ENCODE assay signal across 8 cellular contexts in the genomic region with DNA sequence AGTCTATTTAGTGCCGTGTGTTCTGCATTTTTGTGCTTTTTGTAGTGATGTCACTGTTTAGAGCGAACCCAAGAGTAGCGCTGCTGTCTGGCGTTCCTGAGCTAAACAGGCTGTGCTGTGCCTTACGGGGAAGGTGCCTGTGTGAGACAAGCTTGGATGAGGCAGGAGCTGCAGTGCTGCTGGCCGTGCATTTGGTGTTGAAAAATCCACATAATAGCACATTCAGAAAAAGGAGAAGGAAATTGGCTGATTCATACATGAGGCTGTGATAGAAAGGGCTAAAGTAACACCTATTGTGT. TPM values are rescaled to one million over a fixed set of nuclear protein-coding genes. Genes with fewer than 3 reads are reported as not detected.
DNase-seq lines count a peak whose midpoint lies in the region; ATAC-seq, FAIRE-seq and TF ChIP-seq lines count a peak whose summit lies in the region.
"Not testable (repeated sequence)": the region's sequence is repeated elsewhere in the genome, so short reads cannot be mapped to it uniquely, and the experiment has no call there.
"Had no signal": no experiment of that assay in that cellular context is flagged by ENCODE, and none has a peak within 500 bp of the region (broad histone marks: within the 10 kb centered on the region; RNA-seq: fewer than 3 reads in every experiment).

No MANE protein-coding gene starts in this region.

- not testable (repeated sequence) for H2BK120ac ChIP-seq in H1 (replicated peaks; ENCODE audit: low read depth, low read length)

- not testable (repeated sequence) for H3K56ac ChIP-seq in H1 (replicated peaks; ENCODE audit: insufficient read length, low read depth, low read length)

- ATAC-seq in body of pancreas = peak; percentile 35
- ATAC-seq in naive thymus-derived CD4-positive, alpha-beta T cell = peak; percentile 24

- not testable (repeated sequence) for H4K8ac ChIP-seq in H1 (ENCODE audit: extremely low read depth, insufficient read depth, low read length)

- H3K23ac ChIP-seq in H1 (ENCODE audit: insufficient read length) = not testable (repeated sequence)

- H3K36me3 ChIP-seq in body of pancreas (replicated peaks in 1 of 2; ENCODE audit: insufficient read depth in 1 of 2, low read depth in 2 of 2); H1 (ENCODE audit: control insufficient read depth in 2 of 4, insufficient read depth in 4 of 4, low read length in 3 of 4); naive thymus-derived CD4-positive, alpha-beta T cell (ENCODE audit: control insufficient read depth in 2 of 3, insufficient read depth in 3 of 3, low read length in 3 of 3): not testable (repeated sequence)

- H4K5ac ChIP-seq in H1 (ENCODE audit: insufficient read length, low read depth, low read length) = not testable (repeated sequence)

- not testable (repeated sequence) for H3K23me2 ChIP-seq in H1 (ENCODE audit: low read depth, low read length)

- POLR2A ChIA-PET in H1 (lab: Charles Lee; ENCODE audit: partially characterized antibody); naive thymus-derived CD4-positive, alpha-beta T cell (lab: Charles Lee): not testable (repeated sequence)

- H2AK5ac ChIP-seq in H1 (ENCODE audit: low read depth, low read length) = not testable (repeated sequence)

- H3K27ac ChIP-seq in body of pancreas; H1 (ENCODE audit: low read depth, low read length); naive thymus-derived CD4-positive, alpha-beta T cell (ENCODE audit: low read depth, low read length): not testable (repeated sequence)

- H3K79me2 ChIP-seq in H1 (ENCODE audit: control insufficient read depth in 1 of 2, insufficient read depth in 2 of 2, low read length in 2 of 2) = not testable (repeated sequence)

- H3K4me1 Mint-ChIP-seq in CD14-positive monocyte = peaks cover 66% of the 10 kb centered on the region
- H3K4me1 Mint-ChIP-seq in naive thymus-derived CD4-positive, alpha-beta T cell = not testable (repeated sequence)

- not testable (repeated sequence) for H4K20me1 ChIP-seq in H1 (replicated peaks in 1 of 2; ENCODE audit: control insufficient read depth in 1 of 2, insufficient read depth in 2 of 2, low read length in 2 of 2)

- H3K4me3 ChIP-seq in body of pancreas; H1 (ENCODE audit: extremely low read depth in 1 of 4, insufficient read depth in 2 of 4, low read depth in 3 of 4, low read length in 4 of 4); naive thymus-derived CD4-positive, alpha-beta T cell (ENCODE audit: low read length): not testable (repeated sequence)

- H3K36me3 Mint-ChIP-seq in CD14-positive monocyte; naive thymus-derived CD4-positive, alpha-beta T cell: not testable (repeated sequence)

- DNase-seq in CD14-positive monocyte (ENCODE audit: low spot score); GM19239 (ENCODE audit: insufficient read length, low spot score); body of pancreas; H1 (ENCODE audit: low read depth in 1 of 2, low spot score in 2 of 2); naive thymus-derived CD4-positive, alpha-beta T cell; urothelium cell line (ENCODE audit: low spot score): not testable (repeated sequence)

- FAIRE-seq in GM19239 (lab: Jason Lieb, UNC) (peak; percentile 68), H1 (lab: Jason Lieb, UNC) (peak; percentile 63), urothelium cell line (lab: Jason Lieb, UNC) (peak; percentile 88)

- H2BK12ac ChIP-seq in H1 (ENCODE audit: low read depth, low read length) = not testable (repeated sequence)

- not testable (repeated sequence) for H3K4ac ChIP-seq in H1 (replicated peaks; ENCODE audit: insufficient read length, low read depth, low read length)

- H4K91ac ChIP-seq in H1 (replicated peaks; ENCODE audit: insufficient read length, low read length) = not testable (repeated sequence)

- not testable (repeated sequence) for TF ChIP-seq POLR2A in body of pancreas (IDR thresholded peaks at IDR 0.05); H1 (IDR thresholded peaks at IDR 0.05; ENCODE audit: control extremely low read depth in 1 of 2, low read depth in 2 of 2, low read length in 2 of 2)

- not testable (repeated sequence) for TF ChIP-seq CTCF in CD14-positive monocyte (IDR thresholded peaks at IDR 0.05); body of pancreas (IDR thresholded peaks at IDR 0.05); H1 (IDR thresholded peaks at IDR 0.05; ENCODE audit: control extremely low read depth in 1 of 3, insufficient read depth in 1 of 3, low read depth in 1 of 3, low read length in 3 of 3)

- 0% methylated on average over 1 of the region's 6 CpGs for WGBS in body of pancreas, 2 donors
- 83% methylated on average over 1 of the region's 6 CpGs; no CpG with 5 or more reads in 1 of the 2 experiments for WGBS in H1 (ENCODE audit: extremely low coverage in 1 of 2, insufficient coverage in 1 of 2, insufficient read length in 1 of 2, insufficient replicate concordance in 2 of 2, low coverage in 1 of 2, low lambda C conversion rate in 2 of 2, missing lambda C conversion rate in 1 of 2), 2 experiments

- not testable (repeated sequence) for H3K4me2 ChIP-seq in H1 (ENCODE audit: insufficient read depth in 1 of 2, low read depth in 2 of 2, low read length in 2 of 2)

- intact Hi-C loops in CD14-positive monocyte (cut with micrococcal nuclease); body of pancreas (cut with DNase I); naive thymus-derived CD4-positive, alpha-beta T cell (cut with micrococcal nuclease): not testable (repeated sequence)

- not testable (repeated sequence) for H3K9ac ChIP-seq in H1 (replicated peaks in 1 of 4; ENCODE audit: extremely low read depth in 1 of 4, low read depth in 3 of 4, low read length in 3 of 4)

- TF ChIP-seq EP300 in H1 (IDR thresholded peaks at IDR 0.05; ENCODE audit: borderline replicate concordance in 1 of 2, low read depth in 2 of 2, low read length in 2 of 2) = not testable (repeated sequence)

- H3K27me3 ChIP-seq in body of pancreas; H1 (replicated peaks in 1 of 4; ENCODE audit: control insufficient read depth in 3 of 4, extremely low read depth in 1 of 4, insufficient read depth in 3 of 4, low read length in 3 of 4); naive thymus-derived CD4-positive, alpha-beta T cell (ENCODE audit: control insufficient read depth in 2 of 2, insufficient read depth in 2 of 2, low read length in 2 of 2): not testable (repeated sequence)

- H3K14ac ChIP-seq in H1 (ENCODE audit: insufficient read length) = not testable (repeated sequence)

- H3K9me3 ChIP-seq in body of pancreas; H1 (ENCODE audit: insufficient read depth in 2 of 2, low read depth in 1 of 2, low read length in 1 of 2); naive thymus-derived CD4-positive, alpha-beta T cell (ENCODE audit: control insufficient read depth in 2 of 3, low read length in 3 of 3): not testable (repeated sequence)

- not testable (repeated sequence) for H3K79me1 ChIP-seq in H1 (ENCODE audit: low read depth, low read length)

- not testable (repeated sequence) for H2BK20ac ChIP-seq in H1 (ENCODE audit: low read length)

- peaks cover 11% of the 10 kb centered on the region for H3K4me1 ChIP-seq in body of pancreas
- not testable (repeated sequence) for H3K4me1 ChIP-seq in H1 (replicated peaks in 1 of 4; ENCODE audit: control insufficient read depth in 3 of 4, insufficient read depth in 4 of 4, low read length in 3 of 4); naive thymus-derived CD4-positive, alpha-beta T cell (ENCODE audit: control insufficient read depth in 2 of 2, insufficient read depth in 2 of 2, low read length in 2 of 2)

- H2BK15ac ChIP-seq in H1 (ENCODE audit: low read length) = not testable (repeated sequence)

- peak overlapping the region in 5 of 7 donors; percentile 12 to 89 (median 81) for H3K27ac Mint-ChIP-seq in CD14-positive monocyte
- not testable (repeated sequence) for H3K27ac Mint-ChIP-seq in naive thymus-derived CD4-positive, alpha-beta T cell

- CTCF ChIA-PET in H1 (lab: Charles Lee; ENCODE audit: partially characterized antibody) = interaction anchor here (2.3 kb wide), 1 partner anchor 71 kb away, joined by 6 read pairs; no protein-coding TSS in a partner anchor
- CTCF ChIA-PET in naive thymus-derived CD4-positive, alpha-beta T cell (lab: Charles Lee) = not testable (repeated sequence)

- peak overlapping the region; percentile 51 to 63 for H3K4me3 Mint-ChIP-seq in CD14-positive monocyte
- H3K4me3 Mint-ChIP-seq in naive thymus-derived CD4-positive, alpha-beta T cell = not testable (repeated sequence)

- not testable (repeated sequence) for H3K9me3 Mint-ChIP-seq in CD14-positive monocyte; naive thymus-derived CD4-positive, alpha-beta T cell

- H3K27me3 Mint-ChIP-seq in CD14-positive monocyte (ENCODE audit: low read depth in 3 of 3) = not testable (repeated sequence)
- H3K27me3 Mint-ChIP-seq in naive thymus-derived CD4-positive, alpha-beta T cell = peaks cover 0 to 24% (median 5%) of the 10 kb centered on the region in 5 donors

- not testable (repeated sequence) for H2BK5ac ChIP-seq in H1 (ENCODE audit: low read depth, low read length)

- not testable (repeated sequence) for H2AFZ ChIP-seq in H1 (ENCODE audit: low read length)

- not testable (repeated sequence) for TF ChIP-seq RAD21 in H1 (IDR thresholded peaks at IDR 0.05 in 1 of 2, conservative IDR thresholded peaks at IDR 0.05 in 1 of 2; ENCODE audit: low read depth in 2 of 2, low read length in 2 of 2)

- not testable (repeated sequence) for H3K18ac ChIP-seq in H1 (ENCODE audit: extremely low read depth, low read length)

RNA-seq across cellular contexts. Expression of gene CES1, which starts 50.2 kb away (rescaled TPM):
- polyA plus RNA-seq in CD14-positive monocyte (100 to 1,000 TPM in 1 of 2 donors, 10 to 100 TPM in 1; 38.4 to 190 TPM), H1 (2011; rRNA removed) (0.80 and 0.91 TPM in 2 replicates)
- 10 to 100 TPM in 1 of 2 donors, 1 to 10 TPM in 1; 4.2 to 19.1 TPM for total RNA-seq in body of pancreas
- 0.52 and 1.2 TPM in 2 replicates for total RNA-seq in H1 (2021; fragmentation: NEBNext Ultra II Directional; extraction: Animal tissue kit (Norgen Biotek cat#: 25700))
- 1.1 TPM for polyA plus RNA-seq in H1 (2011; cell fraction: cytosol; rRNA removed)
- polyA plus RNA-seq in H1 (2011; cell fraction: nucleus; rRNA removed) = 1.0 TPM
- polyA plus RNA-seq in H1 (2012, experiment 1 of 2) = 1.9 to 2.6 TPM (median 2.4 TPM) in 4 replicates
- polyA plus RNA-seq in H1 (2012, experiment 2 of 2) = 2.3 TPM
- polyA plus RNA-seq in H1 (2013, experiment 1 of 2) = 2.4 TPM
- 3.1 TPM for polyA plus RNA-seq in H1 (2013, experiment 2 of 2)
- 0.88 and 0.93 TPM in 2 replicates for polyA minus RNA-seq in H1 (2011; rRNA and poly(A)+ RNA removed)
- not detected for polyA minus RNA-seq in H1 (2011; cell fraction: cytosol; rRNA and poly(A)+ RNA removed)
- polyA minus RNA-seq in H1 (2011; cell fraction: nucleus; rRNA and poly(A)+ RNA removed) = not detected
- total RNA-seq in naive thymus-derived CD4-positive, alpha-beta T cell = 10 to 100 TPM in 1 of 5 experiments, 1 to 10 TPM in 1, under 1 TPM in 2, not detected in 1; 0.32 to 11.6 (median 1.1) TPM
- not detected for polyA plus RNA-seq in naive thymus-derived CD4-positive, alpha-beta T cell
- total RNA-seq: A172, G401 had no signal
